8 cellular contexts compared by ENCODE assay signal in the genomic region with DNA sequence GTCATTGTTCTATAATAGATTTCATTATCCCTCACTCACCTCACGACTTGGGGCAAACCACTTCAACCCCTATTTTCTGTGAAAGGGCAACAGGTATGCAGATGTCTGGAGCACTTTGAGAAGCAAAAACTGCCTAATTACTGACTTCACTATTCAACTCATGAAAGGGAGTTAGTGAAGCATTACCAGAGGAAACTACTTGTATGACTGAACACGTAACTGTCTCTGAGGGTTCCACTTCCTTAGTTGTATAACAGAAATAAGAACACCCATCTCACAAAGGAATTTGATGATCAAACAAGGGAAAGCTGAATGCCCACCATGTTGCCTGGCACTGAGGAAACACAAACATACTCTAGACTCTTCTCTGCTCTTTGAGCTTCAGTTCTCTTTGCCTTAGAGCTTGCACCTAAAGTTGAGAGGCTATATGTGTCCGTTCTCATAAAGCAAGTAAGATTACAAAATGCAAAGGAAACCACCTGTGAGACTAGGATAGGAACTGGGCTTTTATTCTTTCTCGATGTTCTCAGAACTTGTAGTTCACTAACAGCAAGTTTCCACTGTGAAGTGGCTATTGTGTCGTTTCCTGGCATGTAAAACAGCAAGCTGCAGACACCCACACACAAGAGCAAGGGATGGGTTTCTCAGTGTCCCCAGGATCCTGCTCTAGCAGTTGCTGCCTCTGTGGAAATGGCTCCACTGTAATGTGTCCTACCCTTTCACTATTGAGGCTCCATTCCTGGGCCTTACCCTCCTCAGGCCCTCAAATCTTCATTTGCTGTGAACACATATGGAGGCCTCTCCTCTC. TPM values are rescaled to one million over a fixed set of nuclear protein-coding genes. Genes with fewer than 3 reads are reported as not detected.
DNase-seq lines count a peak whose midpoint lies in the region; ATAC-seq, FAIRE-seq and TF ChIP-seq lines count a peak whose summit lies in the region.

No MANE protein-coding gene starts in this region.

- H4K20me1 ChIP-seq in K562 (replicated peaks; ENCODE audit: control insufficient read depth, insufficient read depth, low read length) = no peaks in the 10 kb centered on the region

- FAIRE-seq in K562 (lab: Jason Lieb, UNC) = no peak

- H3K9ac ChIP-seq in K562 (ENCODE audit: insufficient read depth in 1 of 2, low read depth in 2 of 2, low read length in 2 of 2) = no peak overlapping the region

- peak; percentile 74 for DNase-seq in GM13977 (ENCODE audit: low spot score)
- peak; percentile 46 for DNase-seq in KBM-7
- no peak for DNase-seq in K562 (ENCODE audit: extremely low read depth in 1 of 4, low spot score in 3 of 4)
- peak; percentile 74 for DNase-seq in stimulated activated naive B cell treated with anti-CD40 and anti-IgM and Interleukin-4, amounts not matched to agents 10 μg/mL and 1 μg/mL and 100 μg/mL, for 72 hours
- no peak for DNase-seq in islet precursor cell
- no peak for DNase-seq in NCI-H1092 treated with DMSO at 0.1 percent for 48 hours (lab: John Stamatoyannopoulos, UW)
- no peak for DNase-seq in foreskin melanocyte

- H3K4me1 ChIP-seq in K562 (replicated peaks in 1 of 2; ENCODE audit: control insufficient read depth in 2 of 2, insufficient read depth in 2 of 2, low read length in 2 of 2) = peaks cover 13 to 18% of the 10 kb centered on the region in 2 experiments

- TF ChIP-seq POLR2A in K562 (conservative IDR thresholded peaks at IDR 0.05) = no peak

- H3K27me3 ChIP-seq in K562 (ENCODE audit: control insufficient read depth in 2 of 2, insufficient read depth in 2 of 2, low read length in 2 of 2) = peaks cover 16 to 25% of the 10 kb centered on the region in 2 experiments; a peak in 4 of 5 replicates

- peaks cover 36 to 64% of the 10 kb centered on the region in 2 donors for H3K4me1 Mint-ChIP-seq in stimulated activated naive B cell treated with anti-CD40 and anti-IgM and Interleukin-4, amounts not matched to agents 10 μg/mL and 1 μg/mL and 100 μg/mL, for 72 hours

- TF ChIP-seq EP300 in K562 (IDR thresholded peaks at IDR 0.05; ENCODE audit: low read length) = no peak

- in situ Hi-C loops in GM13977 (cut with MboI; ENCODE audit: low pct_unique_long_range_greater_than_20kb, low sequenced_read_pairs, unreplicated experiment) (no loop called here), KBM-7 (cut with MboI; ENCODE audit: low pct_unique_long_range_greater_than_20kb, low sequenced_read_pairs) (no loop called here), K562 (cut with MboI) (no loop called here)

- H3K4me3 Mint-ChIP-seq in stimulated activated naive B cell treated with anti-CD40 and anti-IgM and Interleukin-4, amounts not matched to agents 10 μg/mL and 1 μg/mL and 100 μg/mL, for 72 hours = peak overlapping the region; percentile 97 to 100

- no TSS peak for BruUV-seq in K562 (replicated peaks; lab: Mats Ljungman, UMichigan)

- H3K9me3 Mint-ChIP-seq in stimulated activated naive B cell treated with anti-CD40 and anti-IgM and Interleukin-4, amounts not matched to agents 10 μg/mL and 1 μg/mL and 100 μg/mL, for 72 hours = no peaks in the 10 kb centered on the region

- H2AFZ ChIP-seq in K562 (ENCODE audit: low read depth, low read length) = peak overlapping the region; percentile 2; the same call in 1 of the 2 replicates

- H3K27ac ChIP-seq in K562 (ENCODE audit: extremely low read depth, low read depth, low read length) = no peak overlapping the region

- intact Hi-C loops in K562 (cut with micrococcal nuclease) = loop anchor here (10.0 kb wide), 1 partner anchor 658 kb away; the partner anchor contains the start of genes DBF4 and SLC25A40

- TF ChIP-seq CTCF in GM13977 (IDR thresholded peaks at IDR 0.05; ENCODE audit: extremely low read depth, insufficient read depth, missing control alignments) (no peak), K562 (IDR thresholded peaks at IDR 0.05 in 2 of 3, conservative IDR thresholded peaks at IDR 0.05 in 1 of 3; ENCODE audit: insufficient read depth in 2 of 3, low read depth in 1 of 3, low read length in 3 of 3) (no peak)

- no peak overlapping the region for H3K4me2 ChIP-seq in K562 (ENCODE audit: insufficient read depth, low read length)

- no peaks in the 10 kb centered on the region for H3K79me2 ChIP-seq in K562 (ENCODE audit: control insufficient read depth, insufficient read depth, low read length)

- CTCF ChIA-PET in K562 (lab: Yijun Ruan, JAX; ENCODE audit: low intra/inter-chr PET ratio) = no interaction called here

- no peaks in the 10 kb centered on the region for H3K27me3 Mint-ChIP-seq in stimulated activated naive B cell treated with anti-CD40 and anti-IgM and Interleukin-4, amounts not matched to agents 10 μg/mL and 1 μg/mL and 100 μg/mL, for 72 hours

- no peaks in the 10 kb centered on the region for H3K9me1 ChIP-seq in K562 (ENCODE audit: control insufficient read depth, insufficient read depth, low read length)

- no peaks in the 10 kb centered on the region for H3K9me3 ChIP-seq in K562 (replicated peaks; ENCODE audit: control insufficient read depth, insufficient read depth, low read depth, low read length)

- no peaks in the 10 kb centered on the region for H3K36me3 ChIP-seq in K562 (ENCODE audit: control insufficient read depth, insufficient read depth, low read length)

- POLR2A ChIA-PET in K562 (lab: Yijun Ruan, JAX) = interaction anchor here (0.6 kb wide), 1 partner anchor 13 kb away, joined by 3 read pairs; no protein-coding TSS in a partner anchor

- H3K27ac Mint-ChIP-seq in stimulated activated naive B cell treated with anti-CD40 and anti-IgM and Interleukin-4, amounts not matched to agents 10 μg/mL and 1 μg/mL and 100 μg/mL, for 72 hours = peak overlapping the region; percentile 100

- ATAC-seq in GM21515 (IDR thresholded peaks at IDR 0.05; ENCODE audit: unreplicated experiment) = peak; percentile 48
- no peak for ATAC-seq in K562
- ATAC-seq in stimulated activated naive B cell treated with anti-CD40 and anti-IgM and Interleukin-4, amounts not matched to agents 10 μg/mL and 1 μg/mL and 100 μg/mL, for 72 hours (replicated peaks) = peak; percentile 62 to 65

- no peak overlapping the region for H3K4me3 ChIP-seq in K562

- TF ChIP-seq RAD21 in K562 (CRISPR knock-in tag; conservative IDR thresholded peaks at IDR 0.05 in 1 of 2, IDR thresholded peaks at IDR 0.05 in 1 of 2) = no peak

- WGBS in K562 (ENCODE audit: insufficient coverage, low coverage, missing lambda C conversion rate) = 18% methylated on average over 5 of the region's 5 CpGs

- peaks cover 32 to 45% of the 10 kb centered on the region in 2 donors for H3K36me3 Mint-ChIP-seq in stimulated activated naive B cell treated with anti-CD40 and anti-IgM and Interleukin-4, amounts not matched to agents 10 μg/mL and 1 μg/mL and 100 μg/mL, for 72 hours

TF ChIP-seq in K562, 482 proteins besides CTCF, POLR2A, EP300 and RAD21 (continues in another document):
- TF ChIP-seq TAL1 (IDR thresholded peaks at IDR 0.05) (no peak), L3MBTL2 (IDR thresholded peaks at IDR 0.05) (no peak), NR0B1 (IDR thresholded peaks at IDR 0.05; ENCODE audit: partially characterized antibody) (no peak), TEAD1 (CRISPR knock-in tag; IDR thresholded peaks at IDR 0.05) (no peak), CHD1 (IDR thresholded peaks at IDR 0.05; ENCODE audit: low read length) (no peak), RFX7 (CRISPR knock-in tag; IDR thresholded peaks at IDR 0.05) (no peak)
- TF ChIP-seq, protein P1, sequence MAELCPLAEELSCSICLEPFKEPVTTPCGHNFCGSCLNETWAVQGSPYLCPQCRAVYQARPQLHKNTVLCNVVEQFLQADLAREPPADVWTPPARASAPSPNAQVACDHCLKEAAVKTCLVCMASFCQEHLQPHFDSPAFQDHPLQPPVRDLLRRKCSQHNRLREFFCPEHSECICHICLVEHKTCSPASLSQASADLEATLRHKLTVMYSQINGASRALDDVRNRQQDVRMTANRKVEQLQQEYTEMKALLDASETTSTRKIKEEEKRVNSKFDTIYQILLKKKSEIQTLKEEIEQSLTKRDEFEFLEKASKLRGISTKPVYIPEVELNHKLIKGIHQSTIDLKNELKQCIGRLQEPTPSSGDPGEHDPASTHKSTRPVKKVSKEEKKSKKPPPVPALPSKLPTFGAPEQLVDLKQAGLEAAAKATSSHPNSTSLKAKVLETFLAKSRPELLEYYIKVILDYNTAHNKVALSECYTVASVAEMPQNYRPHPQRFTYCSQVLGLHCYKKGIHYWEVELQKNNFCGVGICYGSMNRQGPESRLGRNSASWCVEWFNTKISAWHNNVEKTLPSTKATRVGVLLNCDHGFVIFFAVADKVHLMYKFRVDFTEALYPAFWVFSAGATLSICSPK (IDR thresholded peaks at IDR 0.05; ENCODE audit: borderline replicate concordance) = no peak

RNA-seq across cellular contexts. Expression of gene TMEM243, which starts 2.6 kb away (rescaled TPM):
- total RNA-seq in K562 (2011; cell fraction: chromatin; rRNA removed; ENCODE audit: low replicate concordance) = 3.9 and 7.3 TPM in 2 replicates
- 2.2 and 3.9 TPM in 2 replicates for total RNA-seq in K562 (2011; cell fraction: nucleolus; rRNA removed)
- 4.3 and 6.5 TPM in 2 replicates for total RNA-seq in K562 (2011; cell fraction: nucleoplasm; rRNA removed)
- total RNA-seq in K562 (2014; rRNA removed) = 6.6 and 8.6 TPM in 2 replicates
- 8.4 and 8.6 TPM in 2 replicates for total RNA-seq in K562 (2014; rRNA removed; fragmentation: Illumina TruSeq; extraction: Trizol)
- total RNA-seq in K562 (2015; rRNA removed; fragmentation: Illumina TruSeq; extraction: Trizol) = 5.2 and 6.7 TPM in 2 replicates
- 5.7 and 6.1 TPM in 2 replicates for total RNA-seq in K562 (2021)
- polyA plus RNA-seq in K562 (2011; rRNA removed) = 5.1 and 6.3 TPM in 2 replicates
- polyA plus RNA-seq in K562 (2011; cell fraction: cytosol; rRNA removed) = 1.8 and 4.2 TPM in 2 replicates
- polyA plus RNA-seq in K562 (2011; cell fraction: nucleus; rRNA removed) = 4.3 and 6.7 TPM in 2 replicates
- polyA plus RNA-seq in K562 (2012) = 5.5 and 18.3 TPM in 2 replicates
- polyA plus RNA-seq in K562 (2014; fragmentation: Illumina TruSeq; extraction: Trizol) = 6.3 and 6.6 TPM in 2 replicates
- 1 to 10 TPM; 3.9 to 4.2 TPM for polyA plus RNA-seq in K562 (2014; fragmentation: Nextera tagmentation; extraction: Ambion mirVana)
- polyA plus RNA-seq in K562 (2014; rRNA removed) = 7.2 and 8.5 TPM in 2 replicates
- polyA minus RNA-seq in K562 (2011; rRNA and poly(A)+ RNA removed) = 3.7 and 3.8 TPM in 2 replicates
- 3.5 TPM in 1 of 2 replicates, not detected in the other for polyA minus RNA-seq in K562 (2011; cell fraction: cytosol; rRNA and poly(A)+ RNA removed)
- polyA minus RNA-seq in K562 (2011; cell fraction: nucleus; rRNA and poly(A)+ RNA removed) = 2.3 and 7.2 TPM in 2 replicates

Comparison
In these comparisons a context has a peak if more than half of its experiments do, and no peak if none do; other contexts are left out.
1. DNase-seq: peak in GM13977 (single experiment), KBM-7 (single experiment) and stimulated activated naive B cell treated with anti-CD40 and anti-IgM and Interleukin-4, amounts not matched to agents 10 μg/mL and 1 μg/mL and 100 μg/mL, for 72 hours (single experiment); none in K562 (0 of 4), islet precursor cell (single experiment), NCI-H1092 treated with DMSO at 0.1 percent for 48 hours (single experiment) and foreskin melanocyte (single experiment).